In the genomic region with DNA sequence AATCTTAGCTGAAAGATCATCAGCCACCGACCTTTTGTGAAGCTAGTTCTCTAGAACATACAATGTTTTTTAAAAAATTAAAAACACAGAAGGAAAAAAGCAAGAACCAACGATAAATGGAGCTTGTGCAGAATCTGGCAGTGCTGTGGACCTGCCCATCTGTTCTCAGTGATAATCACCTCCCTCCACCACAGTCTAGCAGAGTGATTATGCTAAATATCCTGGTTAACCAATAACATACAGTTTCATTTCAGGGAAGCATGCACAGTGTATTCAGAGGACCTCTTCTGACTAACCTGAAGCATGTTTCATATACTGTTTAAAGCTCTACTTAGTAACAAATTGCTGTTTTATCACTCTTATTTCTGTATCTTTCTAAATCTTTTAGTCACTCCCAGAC, we compare ENCODE assay signal across 1 cellular context.
TF ChIP-seq lines count a peak whose summit lies in the region.

No MANE protein-coding gene starts in this region.

TF ChIP-seq in HepG2, 621 proteins besides CTCF, POLR2A, EP300 and RAD21 (continued from another document):
- TF ChIP-seq IRF9 (CRISPR knock-in tag; IDR thresholded peaks at IDR 0.05; ENCODE audit: borderline replicate concordance) (no peak), NR1H2 (CRISPR knock-in tag; IDR thresholded peaks at IDR 0.05; ENCODE audit: borderline replicate concordance, low read depth) (no peak), ARID3A (IDR thresholded peaks at IDR 0.05; ENCODE audit: low read depth, low read length) (no peak), RERE (CRISPR knock-in tag; IDR thresholded peaks at IDR 0.05; ENCODE audit: low read depth) (no peak), ZSCAN22 (CRISPR knock-in tag; IDR thresholded peaks at IDR 0.05) (no peak), NCOA2 (CRISPR knock-in tag; IDR thresholded peaks at IDR 0.05) (no peak)
- TF ChIP-seq, protein P1, sequence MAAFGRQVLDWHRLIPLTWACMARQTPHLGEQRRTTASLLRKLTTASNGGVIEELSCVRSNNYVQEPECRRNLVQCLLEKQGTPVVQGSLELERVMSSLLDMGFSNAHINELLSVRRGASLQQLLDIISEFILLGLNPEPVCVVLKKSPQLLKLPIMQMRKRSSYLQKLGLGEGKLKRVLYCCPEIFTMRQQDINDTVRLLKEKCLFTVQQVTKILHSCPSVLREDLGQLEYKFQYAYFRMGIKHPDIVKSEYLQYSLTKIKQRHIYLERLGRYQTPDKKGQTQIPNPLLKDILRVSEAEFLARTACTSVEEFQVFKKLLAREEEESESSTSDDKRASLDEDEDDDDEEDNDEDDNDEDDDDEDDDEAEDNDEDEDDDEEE (CRISPR knock-in tag; IDR thresholded peaks at IDR 0.05) = no peak
- TF ChIP-seq, protein P2, sequence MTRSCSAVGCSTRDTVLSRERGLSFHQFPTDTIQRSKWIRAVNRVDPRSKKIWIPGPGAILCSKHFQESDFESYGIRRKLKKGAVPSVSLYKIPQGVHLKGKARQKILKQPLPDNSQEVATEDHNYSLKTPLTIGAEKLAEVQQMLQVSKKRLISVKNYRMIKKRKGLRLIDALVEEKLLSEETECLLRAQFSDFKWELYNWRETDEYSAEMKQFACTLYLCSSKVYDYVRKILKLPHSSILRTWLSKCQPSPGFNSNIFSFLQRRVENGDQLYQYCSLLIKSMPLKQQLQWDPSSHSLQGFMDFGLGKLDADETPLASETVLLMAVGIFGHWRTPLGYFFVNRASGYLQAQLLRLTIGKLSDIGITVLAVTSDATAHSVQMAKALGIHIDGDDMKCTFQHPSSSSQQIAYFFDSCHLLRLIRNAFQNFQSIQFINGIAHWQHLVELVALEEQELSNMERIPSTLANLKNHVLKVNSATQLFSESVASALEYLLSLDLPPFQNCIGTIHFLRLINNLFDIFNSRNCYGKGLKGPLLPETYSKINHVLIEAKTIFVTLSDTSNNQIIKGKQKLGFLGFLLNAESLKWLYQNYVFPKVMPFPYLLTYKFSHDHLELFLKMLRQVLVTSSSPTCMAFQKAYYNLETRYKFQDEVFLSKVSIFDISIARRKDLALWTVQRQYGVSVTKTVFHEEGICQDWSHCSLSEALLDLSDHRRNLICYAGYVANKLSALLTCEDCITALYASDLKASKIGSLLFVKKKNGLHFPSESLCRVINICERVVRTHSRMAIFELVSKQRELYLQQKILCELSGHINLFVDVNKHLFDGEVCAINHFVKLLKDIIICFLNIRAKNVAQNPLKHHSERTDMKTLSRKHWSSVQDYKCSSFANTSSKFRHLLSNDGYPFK (CRISPR knock-in tag; IDR thresholded peaks at IDR 0.05; ENCODE audit: borderline replicate concordance) = no peak
